ENCODE assay signal across 1 cellular context in the genomic region with DNA sequence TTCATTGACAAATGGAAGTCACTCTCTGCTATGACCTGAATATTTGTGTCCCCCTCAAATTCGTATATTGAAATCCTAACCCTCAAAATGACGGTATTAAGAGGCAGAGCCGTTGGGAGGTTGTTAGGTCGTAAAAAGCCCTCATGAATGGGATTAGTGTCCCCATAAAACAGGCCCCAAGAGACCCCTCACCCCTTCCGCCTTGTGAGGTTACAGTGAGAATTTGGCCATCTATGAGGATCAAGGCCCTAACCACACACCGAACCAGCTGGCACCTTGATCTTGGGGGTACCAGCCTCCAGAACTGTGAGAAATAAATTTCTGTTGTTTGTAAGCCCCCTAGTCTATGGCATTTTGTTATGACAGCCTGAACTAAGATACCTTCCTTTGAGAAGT.
TF ChIP-seq lines count a peak whose summit lies in the region.

No MANE protein-coding gene starts in this region.

TF ChIP-seq in GM23338, 12 proteins besides CTCF, POLR2A, EP300 and RAD21 (continued from another document):
- TF ChIP-seq, protein P1, sequence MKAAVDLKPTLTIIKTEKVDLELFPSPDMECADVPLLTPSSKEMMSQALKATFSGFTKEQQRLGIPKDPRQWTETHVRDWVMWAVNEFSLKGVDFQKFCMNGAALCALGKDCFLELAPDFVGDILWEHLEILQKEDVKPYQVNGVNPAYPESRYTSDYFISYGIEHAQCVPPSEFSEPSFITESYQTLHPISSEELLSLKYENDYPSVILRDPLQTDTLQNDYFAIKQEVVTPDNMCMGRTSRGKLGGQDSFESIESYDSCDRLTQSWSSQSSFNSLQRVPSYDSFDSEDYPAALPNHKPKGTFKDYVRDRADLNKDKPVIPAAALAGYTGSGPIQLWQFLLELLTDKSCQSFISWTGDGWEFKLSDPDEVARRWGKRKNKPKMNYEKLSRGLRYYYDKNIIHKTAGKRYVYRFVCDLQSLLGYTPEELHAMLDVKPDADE (IDR thresholded peaks at IDR 0.05), result no peak
- TF ChIP-seq EZH2phosphoT487 (IDR thresholded peaks at IDR 0.05; ENCODE audit: unreplicated experiment) (no peak), JUNB (IDR thresholded peaks at IDR 0.05; ENCODE audit: unreplicated experiment) (no peak), EZH2 (IDR thresholded peaks at IDR 0.05; ENCODE audit: low read depth, unreplicated experiment) (no peak), POLR2AphosphoS5 (IDR thresholded peaks at IDR 0.05; ENCODE audit: low read depth) (no peak), STAT1 (IDR thresholded peaks at IDR 0.05; ENCODE audit: unreplicated experiment) (no peak), ZNF331 (CRISPR knock-in tag; IDR thresholded peaks at IDR 0.05; ENCODE audit: low read depth) (no peak), ZNF114 (CRISPR knock-in tag; IDR thresholded peaks at IDR 0.05) (no peak)
- TF ChIP-seq, protein P2, sequence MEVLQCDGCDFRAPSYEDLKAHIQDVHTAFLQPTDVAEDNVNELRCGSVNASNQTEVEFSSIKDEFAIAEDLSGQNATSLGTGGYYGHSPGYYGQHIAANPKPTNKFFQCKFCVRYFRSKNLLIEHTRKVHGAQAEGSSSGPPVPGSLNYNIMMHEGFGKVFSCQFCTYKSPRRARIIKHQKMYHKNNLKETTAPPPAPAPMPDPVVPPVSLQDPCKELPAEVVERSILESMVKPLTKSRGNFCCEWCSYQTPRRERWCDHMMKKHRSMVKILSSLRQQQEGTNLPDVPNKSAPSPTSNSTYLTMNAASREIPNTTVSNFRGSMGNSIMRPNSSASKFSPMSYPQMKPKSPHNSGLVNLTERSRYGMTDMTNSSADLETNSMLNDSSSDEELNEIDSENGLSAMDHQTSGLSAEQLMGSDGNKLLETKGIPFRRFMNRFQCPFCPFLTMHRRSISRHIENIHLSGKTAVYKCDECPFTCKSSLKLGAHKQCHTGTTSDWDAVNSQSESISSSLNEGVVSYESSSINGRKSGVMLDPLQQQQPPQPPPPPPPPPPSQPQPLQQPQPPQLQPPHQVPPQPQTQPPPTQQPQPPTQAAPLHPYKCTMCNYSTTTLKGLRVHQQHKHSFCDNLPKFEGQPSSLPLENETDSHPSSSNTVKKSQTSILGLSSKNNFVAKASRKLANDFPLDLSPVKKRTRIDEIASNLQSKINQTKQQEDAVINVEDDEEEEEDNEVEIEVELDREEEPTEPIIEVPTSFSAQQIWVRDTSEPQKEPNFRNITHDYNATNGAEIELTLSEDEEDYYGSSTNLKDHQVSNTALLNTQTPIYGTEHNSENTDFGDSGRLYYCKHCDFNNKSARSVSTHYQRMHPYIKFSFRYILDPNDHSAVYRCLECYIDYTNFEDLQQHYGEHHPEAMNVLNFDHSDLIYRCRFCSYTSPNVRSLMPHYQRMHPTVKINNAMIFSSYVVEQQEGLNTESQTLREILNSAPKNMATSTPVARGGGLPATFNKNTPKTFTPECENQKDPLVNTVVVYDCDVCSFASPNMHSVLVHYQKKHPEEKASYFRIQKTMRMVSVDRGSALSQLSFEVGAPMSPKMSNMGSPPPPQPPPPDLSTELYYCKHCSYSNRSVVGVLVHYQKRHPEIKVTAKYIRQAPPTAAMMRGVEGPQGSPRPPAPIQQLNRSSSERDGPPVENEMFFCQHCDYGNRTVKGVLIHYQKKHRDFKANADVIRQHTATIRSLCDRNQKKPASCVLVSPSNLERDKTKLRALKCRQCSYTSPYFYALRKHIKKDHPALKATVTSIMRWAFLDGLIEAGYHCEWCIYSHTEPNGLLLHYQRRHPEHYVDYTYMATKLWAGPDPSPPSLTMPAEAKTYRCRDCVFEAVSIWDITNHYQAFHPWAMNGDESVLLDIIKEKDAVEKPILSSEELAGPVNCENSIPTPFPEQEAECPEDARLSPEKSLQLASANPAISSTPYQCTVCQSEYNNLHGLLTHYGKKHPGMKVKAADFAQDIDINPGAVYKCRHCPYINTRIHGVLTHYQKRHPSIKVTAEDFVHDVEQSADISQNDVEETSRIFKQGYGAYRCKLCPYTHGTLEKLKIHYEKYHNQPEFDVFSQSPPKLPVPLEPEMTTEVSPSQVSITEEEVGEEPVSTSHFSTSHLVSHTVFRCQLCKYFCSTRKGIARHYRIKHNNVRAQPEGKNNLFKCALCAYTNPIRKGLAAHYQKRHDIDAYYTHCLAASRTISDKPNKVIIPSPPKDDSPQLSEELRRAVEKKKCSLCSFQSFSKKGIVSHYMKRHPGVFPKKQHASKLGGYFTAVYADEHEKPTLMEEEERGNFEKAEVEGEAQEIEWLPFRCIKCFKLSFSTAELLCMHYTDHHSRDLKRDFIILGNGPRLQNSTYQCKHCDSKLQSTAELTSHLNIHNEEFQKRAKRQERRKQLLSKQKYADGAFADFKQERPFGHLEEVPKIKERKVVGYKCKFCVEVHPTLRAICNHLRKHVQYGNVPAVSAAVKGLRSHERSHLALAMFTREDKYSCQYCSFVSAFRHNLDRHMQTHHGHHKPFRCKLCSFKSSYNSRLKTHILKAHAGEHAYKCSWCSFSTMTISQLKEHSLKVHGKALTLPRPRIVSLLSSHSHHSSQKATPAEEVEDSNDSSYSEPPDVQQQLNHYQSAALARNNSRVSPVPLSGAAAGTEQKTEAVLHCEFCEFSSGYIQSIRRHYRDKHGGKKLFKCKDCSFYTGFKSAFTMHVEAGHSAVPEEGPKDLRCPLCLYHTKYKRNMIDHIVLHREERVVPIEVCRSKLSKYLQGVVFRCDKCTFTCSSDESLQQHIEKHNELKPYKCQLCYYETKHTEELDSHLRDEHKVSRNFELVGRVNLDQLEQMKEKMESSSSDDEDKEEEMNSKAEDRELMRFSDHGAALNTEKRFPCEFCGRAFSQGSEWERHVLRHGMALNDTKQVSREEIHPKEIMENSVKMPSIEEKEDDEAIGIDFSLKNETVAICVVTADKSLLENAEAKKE (CRISPR knock-in tag; IDR thresholded peaks at IDR 0.05), result no peak
